In genomic region chr22:20456722-20457076, GRCh38 we compare ENCODE assay signal across 11 cellular contexts. TPM values are rescaled to one million over a fixed set of nuclear protein-coding genes. Genes with fewer than 3 reads are reported as not detected.
DNase-seq lines count a peak whose midpoint lies in the region; ATAC-seq, FAIRE-seq and TF ChIP-seq lines count a peak whose summit lies in the region.
"Had no signal": no experiment of that assay in that cellular context is flagged by ENCODE, and none has a peak within 500 bp of the region (broad histone marks: within the 10 kb centered on the region; RNA-seq: fewer than 3 reads in every experiment).

No MANE protein-coding gene starts in this region.

- peaks cover 2% of the 10 kb centered on the region for H3K27me3 Mint-ChIP-seq in astrocyte (ENCODE audit: low read depth, unreplicated experiment)
- no peaks in the 10 kb centered on the region for H3K27me3 Mint-ChIP-seq in naive thymus-derived CD4-positive, alpha-beta T cell

- H4K20me1 ChIP-seq in astrocyte (ENCODE audit: insufficient read depth, low read length), result peaks cover 3% of the 10 kb centered on the region

- no peak for FAIRE-seq in astrocyte (lab: Jason Lieb, UNC)

- intact Hi-C loops in right cardiac atrium (cut with DNase I), result loop anchor here in 3 of 4 donors (1.0 to 5.0 kb wide), 3 partner anchors 34 to 38 kb away; no protein-coding TSS in a partner anchor
- intact Hi-C loops in naive thymus-derived CD4-positive, alpha-beta T cell (cut with micrococcal nuclease), result loop anchor here (1.0 to 5.0 kb wide), 5 partner anchors 8 to 299 kb away; no protein-coding TSS in a partner anchor

- POLR2A ChIA-PET in naive thymus-derived CD4-positive, alpha-beta T cell (lab: Charles Lee), result interaction anchor here (0.6 to 4.4 kb wide), 10 partner anchors 7 to 112 kb away, joined by 3 to 25 read pairs (median 4); partner anchors contain the start of gene KLHL22

- H3K4me1 ChIP-seq in right cardiac atrium (ENCODE audit: control insufficient read depth, insufficient read depth, low read length), result no peaks in the 10 kb centered on the region
- H3K4me1 ChIP-seq in right atrium auricular region, result no peaks in the 10 kb centered on the region
- H3K4me1 ChIP-seq in astrocyte (ENCODE audit: insufficient read depth, low read length), result peaks cover 4% of the 10 kb centered on the region
- H3K4me1 ChIP-seq in naive thymus-derived CD4-positive, alpha-beta T cell (ENCODE audit: control insufficient read depth in 2 of 2, insufficient read depth in 2 of 2, low read length in 2 of 2), result peaks cover 8 to 16% of the 10 kb centered on the region in 2 donors
- H3K4me1 ChIP-seq: breast epithelium had no signal

- H3K27me3 ChIP-seq in right cardiac atrium (ENCODE audit: control insufficient read depth, insufficient read depth), result no peaks in the 10 kb centered on the region
- H3K27me3 ChIP-seq in right atrium auricular region, result no peaks in the 10 kb centered on the region
- no peaks in the 10 kb centered on the region for H3K27me3 ChIP-seq in astrocyte (ENCODE audit: insufficient read depth, low read length)
- H3K27me3 ChIP-seq in naive thymus-derived CD4-positive, alpha-beta T cell (ENCODE audit: control insufficient read depth in 2 of 2, insufficient read depth in 2 of 2, low read length in 2 of 2), result no peaks in the 10 kb centered on the region
- H3K27me3 ChIP-seq: breast epithelium, dorsolateral prefrontal cortex, tibial nerve had no signal

- H3K4me2 ChIP-seq in astrocyte (ENCODE audit: low read length), result no peak overlapping the region

- H3K36me3 Mint-ChIP-seq in astrocyte (ENCODE audit: low read depth, unreplicated experiment), result peaks cover 7% of the 10 kb centered on the region
- H3K36me3 Mint-ChIP-seq in naive thymus-derived CD4-positive, alpha-beta T cell, result peaks cover 11 to 47% (median 22%) of the 10 kb centered on the region in 5 donors

- no peaks in the 10 kb centered on the region for H3K9me3 Mint-ChIP-seq in astrocyte (ENCODE audit: unreplicated experiment)
- H3K9me3 Mint-ChIP-seq in naive thymus-derived CD4-positive, alpha-beta T cell, result peaks cover 0 to 2% (median 0%) of the 10 kb centered on the region in 11 donors

- DNase-seq in right cardiac atrium (peak in 2 of 3 donors; percentile 13 to 19), right atrium auricular region (ENCODE audit: low spot score) (no peak), astrocyte (ENCODE audit: low read depth) (no peak), UCSD-AML1 (lab: John Stamatoyannopoulos, UW; ENCODE audit: unreplicated experiment) (no peak), HPDE6-E6E7 (ENCODE audit: extremely low spot score) (no peak)
- DNase-seq in naive thymus-derived CD4-positive, alpha-beta T cell, result no peak
- DNase-seq in stimulated activated CD8-positive, alpha-beta memory T cell treated with anti-CD3 and anti-CD28 coated beads, Interleukin-4, amount 100 ng/mL, for 48 hours, result no peak

- no peaks in the 10 kb centered on the region for H3K79me2 ChIP-seq in astrocyte (ENCODE audit: insufficient read depth, low read length)

- peak overlapping the region; percentile 46 for H2AFZ ChIP-seq in astrocyte (ENCODE audit: low read depth, low read length)

- H3K27ac ChIP-seq in right cardiac atrium (ENCODE audit: low read length) (no peak overlapping the region), right atrium auricular region (no peak overlapping the region), astrocyte (ENCODE audit: low read depth, low read length) (no peak overlapping the region)
- no peak overlapping the region for H3K27ac ChIP-seq in naive thymus-derived CD4-positive, alpha-beta T cell (ENCODE audit: low read depth, low read length)
- H3K27ac ChIP-seq: breast epithelium had no signal

- no peak overlapping the region for H3K4me3 Mint-ChIP-seq in astrocyte (ENCODE audit: unreplicated experiment)
- no peak overlapping the region for H3K4me3 Mint-ChIP-seq in naive thymus-derived CD4-positive, alpha-beta T cell

- no peak overlapping the region for H3K4me3 ChIP-seq in right cardiac atrium (ENCODE audit: low read length)
- no peak overlapping the region for H3K4me3 ChIP-seq in right atrium auricular region
- H3K4me3 ChIP-seq in astrocyte (ENCODE audit: insufficient read depth, low read depth, low read length), result no peak overlapping the region
- H3K4me3 ChIP-seq in naive thymus-derived CD4-positive, alpha-beta T cell (ENCODE audit: low read length), result no peak overlapping the region
- H3K4me3 ChIP-seq: breast epithelium, dorsolateral prefrontal cortex, tibial nerve had no signal

- TF ChIP-seq CTCF in right atrium auricular region (IDR thresholded peaks at IDR 0.05), result no peak
- TF ChIP-seq CTCF in astrocyte (IDR thresholded peaks at IDR 0.05; ENCODE audit: insufficient read depth, low read depth, low read length), result no peak

- WGBS in right cardiac atrium, result 95% methylated on average over 3 of the region's 3 CpGs

- H3K36me3 ChIP-seq in right atrium auricular region, result no peaks in the 10 kb centered on the region
- no peaks in the 10 kb centered on the region for H3K36me3 ChIP-seq in astrocyte (ENCODE audit: insufficient read depth, low read length)
- H3K36me3 ChIP-seq in naive thymus-derived CD4-positive, alpha-beta T cell (ENCODE audit: control insufficient read depth in 2 of 3, insufficient read depth in 3 of 3, low read length in 3 of 3), result peaks cover 0 to 19% (median 5%) of the 10 kb centered on the region in 3 experiments
- H3K36me3 ChIP-seq: breast epithelium had no signal

- no peaks in the 10 kb centered on the region for H3K4me1 Mint-ChIP-seq in astrocyte (ENCODE audit: low read depth, unreplicated experiment)
- peaks cover 13 to 40% (median 34%) of the 10 kb centered on the region in 7 donors for H3K4me1 Mint-ChIP-seq in naive thymus-derived CD4-positive, alpha-beta T cell

- H3K27ac Mint-ChIP-seq in astrocyte (ENCODE audit: unreplicated experiment), result no peak overlapping the region
- H3K27ac Mint-ChIP-seq in naive thymus-derived CD4-positive, alpha-beta T cell, result peak overlapping the region in 5 of 9 donors; percentile 25 to 75 (median 51)

- no peaks in the 10 kb centered on the region for H3K9me3 ChIP-seq in right cardiac atrium (ENCODE audit: control insufficient read depth, low read length)
- H3K9me3 ChIP-seq in right atrium auricular region, result no peaks in the 10 kb centered on the region
- no peaks in the 10 kb centered on the region for H3K9me3 ChIP-seq in astrocyte (ENCODE audit: insufficient read depth, low read depth, low read length)
- no peaks in the 10 kb centered on the region for H3K9me3 ChIP-seq in naive thymus-derived CD4-positive, alpha-beta T cell (ENCODE audit: control insufficient read depth in 2 of 3, low read length in 3 of 3)
- H3K9me3 ChIP-seq: breast epithelium, tibial nerve had no signal

- CTCF ChIA-PET in naive thymus-derived CD4-positive, alpha-beta T cell (lab: Charles Lee), result interaction anchor here (0.7 to 3.8 kb wide), 13 partner anchors 11 to 849 kb away, joined by 3 to 55 read pairs (median 4); partner anchors contain the start of gene CCDC188

- peak overlapping the region; percentile 18 for H3K9ac ChIP-seq in astrocyte (ENCODE audit: low read length)

- ATAC-seq in right cardiac atrium, result no peak
- no peak for ATAC-seq in naive thymus-derived CD4-positive, alpha-beta T cell
- ATAC-seq in HG02588 (IDR thresholded peaks at IDR 0.05; ENCODE audit: unreplicated experiment), result no peak

RNA-seq across cellular contexts. Expression of gene SCARF2, which starts 19.1 kb away (rescaled TPM):
- total RNA-seq in right cardiac atrium, result 1 to 10 TPM; 4.6 to 7.1 (median 4.9) TPM
- polyA plus RNA-seq in right cardiac atrium, result 2.9 TPM
- total RNA-seq in right atrium auricular region, result 10 to 100 TPM in 1 of 2 donors, 1 to 10 TPM in 1; 6.5 to 11.0 TPM
- total RNA-seq in astrocyte, result 17.3 and 22.5 TPM in 2 replicates
- total RNA-seq in naive thymus-derived CD4-positive, alpha-beta T cell, result 1 to 10 TPM in 4 of 5 experiments, under 1 TPM in 1; 0.70 to 2.6 (median 2.2) TPM
- polyA plus RNA-seq in naive thymus-derived CD4-positive, alpha-beta T cell, result under 1 TPM; 0.21 to 0.35 TPM

RNA-seq across cellular contexts. Expression of gene KLHL22, which starts 38.9 kb away (rescaled TPM):
- 10 to 100 TPM; 17.9 to 25.8 (median 20.6) TPM for total RNA-seq in right cardiac atrium
- polyA plus RNA-seq in right cardiac atrium, result 19.1 TPM
- 10 to 100 TPM; 16.0 to 21.9 TPM for total RNA-seq in right atrium auricular region
- 13.7 and 14.0 TPM in 2 replicates for total RNA-seq in astrocyte
- 10 to 100 TPM; 31.1 to 71.3 (median 42.0) TPM for total RNA-seq in naive thymus-derived CD4-positive, alpha-beta T cell
- 10 to 100 TPM; 20.6 to 26.2 TPM for polyA plus RNA-seq in naive thymus-derived CD4-positive, alpha-beta T cell

RNA-seq across cellular contexts. Expression of gene MED15, which starts 50.7 kb away (rescaled TPM):
- total RNA-seq in right cardiac atrium (10 to 100 TPM; 47.3 to 53.4 (median 50.1) TPM), right atrium auricular region (10 to 100 TPM; 18.8 to 40.6 TPM), astrocyte (127 and 153 TPM in 2 replicates)
- 30.9 TPM for polyA plus RNA-seq in right cardiac atrium
- 100 to 1,000 TPM; 169 to 235 (median 201) TPM for total RNA-seq in naive thymus-derived CD4-positive, alpha-beta T cell
- 10 to 100 TPM; 24.3 to 76.6 TPM for polyA plus RNA-seq in naive thymus-derived CD4-positive, alpha-beta T cell

Comparison
In these comparisons a context has a peak if more than half of its experiments do, and no peak if none do; other contexts are left out.
1. DNase-seq: peak in right cardiac atrium (2 of 3); none in right atrium auricular region (single experiment), astrocyte (single experiment), naive thymus-derived CD4-positive, alpha-beta T cell (0 of 9), UCSD-AML1 (single experiment), stimulated activated CD8-positive, alpha-beta memory T cell treated with anti-CD3 and anti-CD28 coated beads, Interleukin-4, amount 100 ng/mL, for 48 hours (single experiment) and HPDE6-E6E7 (single experiment).